ENCODE assay signal across 7 cellular contexts in the genomic region with DNA sequence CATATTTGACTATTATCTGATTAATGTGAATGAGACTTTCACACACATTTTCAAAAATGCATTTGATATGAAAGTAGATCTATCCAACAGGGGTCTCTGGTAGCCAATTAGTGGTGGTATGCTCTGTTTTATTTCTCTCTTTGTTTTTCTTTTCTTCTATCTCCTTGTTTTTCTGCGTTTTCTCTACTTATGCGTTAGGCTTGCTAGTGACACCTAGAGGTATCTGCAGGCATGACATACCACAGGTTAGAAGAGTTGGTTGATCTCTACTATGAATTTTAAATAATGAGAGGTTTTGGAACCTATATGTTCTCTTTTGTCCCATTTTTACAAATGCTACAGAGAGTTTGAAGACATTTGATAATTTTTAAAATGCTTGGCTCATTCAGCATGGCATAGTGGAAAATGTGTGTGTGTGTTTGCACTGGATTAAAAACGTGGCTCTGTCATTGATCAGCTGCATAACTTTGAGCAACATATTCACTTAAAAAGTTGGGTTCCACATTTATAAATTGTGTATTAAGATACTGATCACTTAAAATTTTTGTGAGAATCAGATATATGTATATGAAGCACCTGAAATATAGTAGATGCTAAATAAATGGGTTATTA. TPM values are rescaled to one million over a fixed set of nuclear protein-coding genes. Genes with fewer than 3 reads are reported as not detected.
DNase-seq lines count a peak whose midpoint lies in the region; ATAC-seq, FAIRE-seq and TF ChIP-seq lines count a peak whose summit lies in the region.

No MANE protein-coding gene starts in this region.

- H3K27me3 ChIP-seq in MM.1S (replicated peaks; ENCODE audit: insufficient read depth, low read length): no peaks in the 10 kb centered on the region
- no peaks in the 10 kb centered on the region for H3K27me3 ChIP-seq in upper lobe of right lung

- H3K27ac ChIP-seq in MM.1S (ENCODE audit: low read length): no peak overlapping the region
- no peak overlapping the region for H3K27ac ChIP-seq in kidney (ENCODE audit: low read depth in 2 of 2, low read length in 2 of 2)
- no peak overlapping the region for H3K27ac ChIP-seq in upper lobe of right lung

- H3K9me3 ChIP-seq in MM.1S (replicated peaks; ENCODE audit: insufficient read depth, low read length) (no peaks in the 10 kb centered on the region), kidney (ENCODE audit: control insufficient read depth in 1 of 2, low read length in 2 of 2) (no peaks in the 10 kb centered on the region), upper lobe of right lung (no peaks in the 10 kb centered on the region)

- no peak overlapping the region for H3K4me3 ChIP-seq in MM.1S (ENCODE audit: low read length)
- no peak overlapping the region for H3K4me3 ChIP-seq in kidney (ENCODE audit: low read length in 2 of 2)
- H3K4me3 ChIP-seq in upper lobe of right lung: no peak overlapping the region

- no peaks in the 10 kb centered on the region for H3K9me2 ChIP-seq in MM.1S (replicated peaks; ENCODE audit: insufficient read depth, low read length)

- H3K36me3 ChIP-seq in MM.1S (replicated peaks; ENCODE audit: insufficient read depth, low read length) (no peaks in the 10 kb centered on the region), kidney (ENCODE audit: control insufficient read depth in 1 of 2, insufficient read depth in 2 of 2, low read length in 2 of 2) (no peaks in the 10 kb centered on the region), upper lobe of right lung (no peaks in the 10 kb centered on the region)

- FAIRE-seq in G401.6 (lab: Jason Lieb, UNC) (peak; percentile 88), kidney (lab: Jason Lieb, UNC) (peak; percentile 51)

- no peak overlapping the region for H3K9ac ChIP-seq in MM.1S (ENCODE audit: low read length)
- H3K9ac ChIP-seq in kidney (ENCODE audit: low read length in 2 of 2): no peak overlapping the region

- H4K20me1 ChIP-seq in MM.1S (ENCODE audit: insufficient read depth, low read length): no peaks in the 10 kb centered on the region

- no peak overlapping the region for H2AFZ ChIP-seq in MM.1S (ENCODE audit: low read length)

- DNase-seq in MM.1S (peak; percentile 52), amniotic epithelial cell (ENCODE audit: low read depth) (peak; percentile 70), kidney (no peak), upper lobe of right lung (no peak)
- DNase-seq in activated CD8-positive, alpha-beta memory T cell treated with anti-CD3 and anti-CD28 coated beads, Interleukin-2, amount 50 U/mL, for 4 hours: no peak

- intact Hi-C loops in kidney (cut with DNase I) (no loop called here), upper lobe of right lung (cut with DNase I) (no loop called here)

- no peaks in the 10 kb centered on the region for H3K79me2 ChIP-seq in MM.1S (ENCODE audit: low read length)

- ATAC-seq in GM21381 (IDR thresholded peaks at IDR 0.05; ENCODE audit: unreplicated experiment) (peak; percentile 66), upper lobe of right lung (peak; percentile 78)

- H3K4me1 ChIP-seq in MM.1S (ENCODE audit: low read length) (no peaks in the 10 kb centered on the region), kidney (ENCODE audit: control insufficient read depth in 1 of 2, insufficient read depth in 1 of 2, low read depth in 1 of 2, low read length in 2 of 2) (no peaks in the 10 kb centered on the region), upper lobe of right lung (no peaks in the 10 kb centered on the region)

- TF ChIP-seq CTCF in MM.1S (IDR thresholded peaks at IDR 0.05; ENCODE audit: low read length) (peak; percentile 90), kidney (IDR thresholded peaks at IDR 0.05; ENCODE audit: borderline replicate concordance, extremely low read depth, insufficient read depth) (peak; percentile 67), upper lobe of right lung (IDR thresholded peaks at IDR 0.05) (peak; percentile 75)

- no peak overlapping the region for H3K4me2 ChIP-seq in MM.1S (ENCODE audit: low read depth, low read length)

- no peaks in the 10 kb centered on the region for H3F3A ChIP-seq in MM.1S (ENCODE audit: insufficient read depth, low read length)

RNA-seq across cellular contexts. Expression of gene PLXDC2, which starts 28.1 kb away (rescaled TPM):
- total RNA-seq in kidney: 42.1 TPM
- polyA plus RNA-seq in kidney (ENCODE audit: insufficient read depth, low read depth, low replicate concordance): 11.9 TPM
- 129 TPM for total RNA-seq in upper lobe of right lung

Comparison
In these comparisons a context has a peak if more than half of its experiments do, and no peak if none do; other contexts are left out.
1. DNase-seq: peak in MM.1S (single experiment) and amniotic epithelial cell (single experiment); none in kidney (single experiment), upper lobe of right lung (single experiment) and activated CD8-positive, alpha-beta memory T cell treated with anti-CD3 and anti-CD28 coated beads, Interleukin-2, amount 50 U/mL, for 4 hours (single experiment).
2. Peak in every context shown above with its lines, with median percentiles within 50 percentile points of each other: CTCF ChIP-seq.